In genomic region chr1:32684167-32684811, GRCh38 we compare ENCODE assay signal across 1 cellular context.
TF ChIP-seq lines count a peak whose summit lies in the region.

No MANE protein-coding gene starts in this region.

TF ChIP-seq in GM12878, 131 proteins besides CTCF, POLR2A, EP300 and RAD21:
- TF ChIP-seq ELK1 (IDR thresholded peaks at IDR 0.05; ENCODE audit: low read depth, low read length), result no peak
- no peak for TF ChIP-seq MXI1 (IDR thresholded peaks at IDR 0.05; ENCODE audit: low read depth, low read length)
- no peak for TF ChIP-seq ZBTB4 (CRISPR knock-in tag; IDR thresholded peaks at IDR 0.05)
- 0 out of 2 replicates have a peak, but pooled peaks have one; percentile 10 for TF ChIP-seq SMAD5 (IDR thresholded peaks at IDR 0.05; ENCODE audit: low read depth)
- no peak for TF ChIP-seq MLLT1 (IDR thresholded peaks at IDR 0.05)
- no peak for TF ChIP-seq KDM1A (IDR thresholded peaks at IDR 0.05; ENCODE audit: borderline replicate concordance)
- no peak for TF ChIP-seq SIX5 (IDR thresholded peaks at IDR 0.05; ENCODE audit: low read depth, low read length, severe bottlenecking)
- no peak for TF ChIP-seq MAX (IDR thresholded peaks at IDR 0.05; ENCODE audit: low read depth, low read length)
- TF ChIP-seq RUNX3 (IDR thresholded peaks at IDR 0.05; ENCODE audit: low read length), result peak; percentile 20; the same call in 1 of the 2 replicates
- TF ChIP-seq IKZF1 (conservative IDR thresholded peaks at IDR 0.05), result no peak
- no peak for TF ChIP-seq HDGF (IDR thresholded peaks at IDR 0.05)
- no peak for TF ChIP-seq ZNF384 (IDR thresholded peaks at IDR 0.05; ENCODE audit: borderline replicate concordance, low read depth, low read length)
- TF ChIP-seq GATAD2B (conservative IDR thresholded peaks at IDR 0.05; ENCODE audit: low read depth), result no peak
- no peak for TF ChIP-seq CHD4 (IDR thresholded peaks at IDR 0.05)
